Comparison of ENCODE assay signal across 8 cellular contexts in the genomic region with DNA sequence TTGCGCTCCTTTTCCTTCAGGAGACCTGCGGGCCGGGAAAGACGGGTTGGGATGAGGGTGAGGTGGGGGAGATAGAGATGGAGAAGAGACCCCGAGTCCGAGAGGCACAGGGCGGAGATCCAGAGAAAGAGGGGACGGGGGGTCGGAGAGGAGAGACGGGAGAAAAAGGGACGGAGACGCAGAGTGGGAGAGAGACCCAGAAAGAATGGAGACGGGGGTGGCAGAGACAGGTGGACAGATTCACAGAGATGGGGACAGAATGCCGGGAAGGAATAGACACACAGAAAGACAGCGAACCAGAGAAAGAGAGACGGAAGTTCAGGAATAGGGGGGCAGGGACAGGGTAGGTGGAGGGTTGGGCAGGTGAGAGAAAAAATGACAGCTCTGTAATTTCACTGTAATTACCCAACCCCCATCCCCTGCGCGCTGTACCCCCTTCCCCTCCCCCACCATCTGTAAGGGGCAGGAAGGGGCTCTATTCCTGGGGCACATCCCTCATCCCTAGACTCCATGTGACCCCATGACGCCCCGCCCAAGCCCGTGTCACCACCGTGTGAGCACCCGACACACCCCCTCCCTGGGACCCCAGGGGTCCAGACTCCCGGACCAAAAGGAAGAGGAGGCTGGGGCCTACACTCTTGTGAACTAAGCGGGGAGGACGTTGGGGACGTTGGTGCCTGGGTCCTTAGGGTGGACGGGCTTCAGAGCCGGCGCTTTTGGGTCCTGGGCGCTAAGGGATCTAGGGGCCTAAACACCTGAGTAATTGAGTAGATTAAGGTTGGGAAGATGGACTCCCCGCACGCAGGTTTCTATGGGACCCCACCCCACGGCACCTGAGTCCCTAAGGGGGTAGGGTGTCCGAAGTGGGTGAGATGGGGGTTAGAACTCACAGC. TPM values are rescaled to one million over a fixed set of nuclear protein-coding genes. Genes with fewer than 3 reads are reported as not detected.
A peak's percentile ranks its signal among the peaks of the same experiment; 100 is the strongest.
DNase-seq lines count a peak whose midpoint lies in the region; ATAC-seq and TF ChIP-seq lines count a peak whose summit lies in the region.

No MANE protein-coding gene starts in this region.

- POLR2A ChIA-PET in WTC11 (lab: Charles Lee): no interaction called here

- peaks cover 7% of the 10 kb centered on the region; the same call in 1 of the 2 replicates for H3K36me3 Mint-ChIP-seq in WTC11
- peaks cover 4% of the 10 kb centered on the region for H3K36me3 Mint-ChIP-seq in glutamatergic neuron (ENCODE audit: unreplicated experiment)

- DNase-seq in heart right ventricle: peak in 1 of 2 donors; percentile 69
- DNase-seq in Right ventricle myocardium inferior (ENCODE audit: missing footprints): no peak
- no peak for DNase-seq in WTC11 (ENCODE audit: low spot score)
- DNase-seq in glutamatergic neuron: no peak
- no peak for DNase-seq in islet precursor cell

- H3K4me3 ChIP-seq in heart right ventricle (peak overlapping the region; percentile 15 to 92 (median 75)), rectal smooth muscle tissue (ENCODE audit: low read length) (peak overlapping the region; percentile 97)

- H3K27me3 Mint-ChIP-seq in WTC11 (ENCODE audit: low read depth) (peaks cover 15% of the 10 kb centered on the region), glutamatergic neuron (ENCODE audit: unreplicated experiment) (peaks cover 18% of the 10 kb centered on the region)

- H3K9me3 Mint-ChIP-seq in WTC11 (no peaks in the 10 kb centered on the region), glutamatergic neuron (ENCODE audit: unreplicated experiment) (peaks cover 6% of the 10 kb centered on the region)

- H3K36me3 ChIP-seq in heart right ventricle: peaks cover 0 to 23% (median 3%) of the 10 kb centered on the region in 9 donors
- H3K36me3 ChIP-seq in rectal smooth muscle tissue (ENCODE audit: control insufficient read depth, insufficient read depth, low read length): peaks cover 12% of the 10 kb centered on the region

- H3K4me1 Mint-ChIP-seq in WTC11: peaks cover 46% of the 10 kb centered on the region
- peaks cover 13% of the 10 kb centered on the region for H3K4me1 Mint-ChIP-seq in glutamatergic neuron (ENCODE audit: low read depth, unreplicated experiment)

- no peaks in the 10 kb centered on the region for H3K9me3 ChIP-seq in heart right ventricle

- 1% methylated on average over 35 of the region's 35 CpGs for WGBS in heart right ventricle, 2 donors

- no peaks in the 10 kb centered on the region for H3K27me3 ChIP-seq in heart right ventricle
- no peaks in the 10 kb centered on the region for H3K27me3 ChIP-seq in rectal smooth muscle tissue (ENCODE audit: control insufficient read depth, insufficient read depth, low read length)

- intact Hi-C loops in heart right ventricle (cut with DNase I) (loop anchor here in 3 of 10 donors (5.0 to 10.0 kb wide), 2 partner anchors 329 to 521 kb away; partner anchors contain the start of genes FTL (in 2 of the 3), HRC (in 1 of the 3) and TRPM4 (in 1 of the 3)), Right ventricle myocardium inferior (cut with DNase I) (loop anchor here (5.0 kb wide), 2 partner anchors 76 to 341 kb away; no protein-coding TSS in a partner anchor)

- ATAC-seq in heart right ventricle (peak in 1 of 8 donors; percentile 1), Right ventricle myocardium inferior (no peak), WTC11 (no peak), GM18870 (IDR thresholded peaks at IDR 0.05; ENCODE audit: unreplicated experiment) (no peak), GM21528 (IDR thresholded peaks at IDR 0.05; ENCODE audit: low FRiP score, unreplicated experiment) (no peak)

- H3K27ac ChIP-seq in heart right ventricle (peak overlapping the region; percentile 67 to 98 (median 96)), rectal smooth muscle tissue (ENCODE audit: low read depth, low read length) (peak overlapping the region; percentile 98)

- peaks cover 19 to 64% (median 51%) of the 10 kb centered on the region in 9 donors for H3K4me1 ChIP-seq in heart right ventricle
- H3K4me1 ChIP-seq in rectal smooth muscle tissue (ENCODE audit: control insufficient read depth, insufficient read depth, low read length): peaks cover 32% of the 10 kb centered on the region

- H3K27ac Mint-ChIP-seq in WTC11: no peak overlapping the region
- H3K27ac Mint-ChIP-seq in glutamatergic neuron (ENCODE audit: unreplicated experiment): no peak overlapping the region

- CTCF ChIA-PET in WTC11 (lab: Charles Lee): interaction anchor here (1.5 kb wide), 1 partner anchor 10 kb away, joined by 5 read pairs; the partner anchor contains the start of gene CA11

- TF ChIP-seq CTCF in heart right ventricle (IDR thresholded peaks at IDR 0.05): no peak
- no peak for TF ChIP-seq CTCF in WTC11 (IDR thresholded peaks at IDR 0.05)
- TF ChIP-seq CTCF in glutamatergic neuron (IDR thresholded peaks at IDR 0.05; ENCODE audit: partially characterized antibody, unreplicated experiment): no peak

- peak overlapping the region; percentile 75 for H3K9ac ChIP-seq in rectal smooth muscle tissue (ENCODE audit: low read length)

- peak overlapping the region; percentile 81 for H3K4me3 Mint-ChIP-seq in WTC11
- peak overlapping the region; percentile 72 for H3K4me3 Mint-ChIP-seq in glutamatergic neuron (ENCODE audit: unreplicated experiment)

TF ChIP-seq in WTC11, 78 proteins besides CTCF, POLR2A, EP300 and RAD21 (continues in another document):
- peak; percentile 61 for TF ChIP-seq ZNF263 (CRISPR knock-in tag; IDR thresholded peaks at IDR 0.05; ENCODE audit: low read depth)
- no peak for TF ChIP-seq NR2C2 (CRISPR knock-in tag; IDR thresholded peaks at IDR 0.05)
- TF ChIP-seq, protein P1, sequence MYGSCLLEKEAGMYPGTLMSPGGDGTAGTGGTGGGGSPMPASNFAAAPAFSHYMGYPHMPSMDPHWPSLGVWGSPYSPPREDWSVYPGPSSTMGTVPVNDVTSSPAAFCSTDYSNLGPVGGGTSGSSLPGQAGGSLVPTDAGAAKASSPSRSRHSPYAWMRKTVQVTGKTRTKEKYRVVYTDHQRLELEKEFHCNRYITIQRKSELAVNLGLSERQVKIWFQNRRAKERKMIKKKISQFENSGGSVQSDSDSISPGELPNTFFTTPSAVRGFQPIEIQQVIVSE (CRISPR knock-in tag; IDR thresholded peaks at IDR 0.05; ENCODE audit: borderline replicate concordance): no peak
- no peak for TF ChIP-seq ZMAT4 (CRISPR knock-in tag; IDR thresholded peaks at IDR 0.05)
- TF ChIP-seq, protein P2, sequence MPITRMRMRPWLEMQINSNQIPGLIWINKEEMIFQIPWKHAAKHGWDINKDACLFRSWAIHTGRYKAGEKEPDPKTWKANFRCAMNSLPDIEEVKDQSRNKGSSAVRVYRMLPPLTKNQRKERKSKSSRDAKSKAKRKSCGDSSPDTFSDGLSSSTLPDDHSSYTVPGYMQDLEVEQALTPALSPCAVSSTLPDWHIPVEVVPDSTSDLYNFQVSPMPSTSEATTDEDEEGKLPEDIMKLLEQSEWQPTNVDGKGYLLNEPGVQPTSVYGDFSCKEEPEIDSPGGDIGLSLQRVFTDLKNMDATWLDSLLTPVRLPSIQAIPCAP (CRISPR knock-in tag; IDR thresholded peaks at IDR 0.05): no peak
- no peak for TF ChIP-seq SMAD4 (CRISPR knock-in tag; IDR thresholded peaks at IDR 0.05)
- no peak for TF ChIP-seq NFATC4 (CRISPR knock-in tag; IDR thresholded peaks at IDR 0.05)
- TF ChIP-seq ZSCAN18 (CRISPR knock-in tag; IDR thresholded peaks at IDR 0.05): no peak
- TF ChIP-seq PRRX2 (CRISPR knock-in tag; IDR thresholded peaks at IDR 0.05): no peak

RNA-seq across cellular contexts. Expression of gene DBP, which starts 1.0 kb away (rescaled TPM):
- total RNA-seq in heart right ventricle: 10 to 100 TPM in 8 of 10 donors, 1 to 10 TPM in 2; 2.4 to 30.0 (median 12.8) TPM
- polyA plus RNA-seq in heart right ventricle: 10 to 100 TPM in 1 of 2 donors, 1 to 10 TPM in 1; 5.8 to 11.6 TPM
- total RNA-seq in Right ventricle myocardium inferior: 15.2 TPM
- total RNA-seq in WTC11 (2021): 10.5 to 12.0 TPM (median 11.4 TPM) in 3 replicates
- total RNA-seq in glutamatergic neuron (ENCODE audit: unreplicated experiment): 2.9 TPM

RNA-seq across cellular contexts. Expression of gene CA11, which starts 9.8 kb away (rescaled TPM):
- total RNA-seq in heart right ventricle (1 to 10 TPM; 1.8 to 9.6 (median 3.8) TPM), Right ventricle myocardium inferior (8.4 TPM), WTC11 (2021) (41.4 to 53.7 TPM (median 47.5 TPM) in 3 replicates), glutamatergic neuron (ENCODE audit: unreplicated experiment) (7.8 TPM)
- polyA plus RNA-seq in heart right ventricle: 10 to 100 TPM in 1 of 2 donors, 1 to 10 TPM in 1; 3.2 to 24.5 TPM

RNA-seq across cellular contexts. Expression of gene SPHK2, which starts 16.9 kb away (rescaled TPM):
- total RNA-seq in heart right ventricle (10 to 100 TPM in 2 of 10 donors, 1 to 10 TPM in 8; 5.7 to 13.0 (median 7.7) TPM), Right ventricle myocardium inferior (7.2 TPM), WTC11 (2021) (46.7 to 64.6 TPM (median 48.4 TPM) in 3 replicates), glutamatergic neuron (ENCODE audit: unreplicated experiment) (146 TPM)
- polyA plus RNA-seq in heart right ventricle: 10 to 100 TPM in 1 of 2 donors, 1 to 10 TPM in 1; 8.7 to 15.9 TPM

RNA-seq across cellular contexts. Expression of gene RPL18, which starts 17.2 kb away (rescaled TPM):
- total RNA-seq in heart right ventricle: 100 to 1,000 TPM; 493 to 753 (median 543) TPM
- polyA plus RNA-seq in heart right ventricle: 1,000 to 10,000 TPM; 1,418 to 2,257 TPM
- total RNA-seq in Right ventricle myocardium inferior: 604 TPM
- total RNA-seq in WTC11 (2021): 1,712 to 1,987 TPM (median 1,909 TPM) in 3 replicates
- 1,011 TPM for total RNA-seq in glutamatergic neuron (ENCODE audit: unreplicated experiment)

RNA-seq across cellular contexts. Expression of gene FAM83E, which starts 21.3 kb away (rescaled TPM):
- total RNA-seq in heart right ventricle (not detected), Right ventricle myocardium inferior (not detected), WTC11 (2021) (6.6 to 8.8 TPM (median 6.8 TPM) in 3 replicates), glutamatergic neuron (ENCODE audit: unreplicated experiment) (1.5 TPM)
- under 1 TPM in 1 of 2 donors, not detected in 1; 0.01 TPM for polyA plus RNA-seq in heart right ventricle
